In genomic region chr1:88111806-88112205, GRCh38 we compare ENCODE assay signal across 23 cellular contexts.
DNase-seq lines count a peak whose midpoint lies in the region; ATAC-seq, FAIRE-seq and TF ChIP-seq lines count a peak whose summit lies in the region.
"Had no signal": no experiment of that assay in that cellular context is flagged by ENCODE, and none has a peak within 500 bp of the region (broad histone marks: within the 10 kb centered on the region; RNA-seq: fewer than 3 reads in every experiment).

No MANE protein-coding gene starts in this region.

- peak; percentile 12 for DNase-seq in HepG2 (ENCODE audit: low spot score)
- DNase-seq in right lobe of liver, result no peak
- DNase-seq in bronchial epithelial cell (ENCODE audit: low read depth), result peak; percentile 2
- DNase-seq in kidney epithelial cell (ENCODE audit: low read depth), result peak; percentile 42
- peak; percentile 4 for DNase-seq in urothelium cell line (ENCODE audit: low spot score)
- no peak for DNase-seq in GM03348 (ENCODE audit: low spot score)
- DNase-seq: BE2C; C1 segment of cervical spinal cord; CD4-positive, CD25-positive, alpha-beta regulatory T cell; CD8-positive, alpha-beta memory T cell; COR-L47; DMS79 treated with DMSO at 0.1 percent for 48 hours; GF-D8; HFFc6 had no signal

- no peak for ATAC-seq in HepG2
- no peak for ATAC-seq in right lobe of liver
- no peak for ATAC-seq in GM18498 (IDR thresholded peaks at IDR 0.05; ENCODE audit: unreplicated experiment)
- ATAC-seq in GM19463 (IDR thresholded peaks at IDR 0.05; ENCODE audit: unreplicated experiment), result no peak
- ATAC-seq: GM23338, HCT116 had no signal

- H3K79me2 ChIP-seq in HepG2 (ENCODE audit: insufficient read depth, low read length), result no peaks in the 10 kb centered on the region

- in situ Hi-C loops in HepG2 (cut with HindIII; ENCODE audit: extremely low pct_ligation_motif_present, low pct_unique_long_range_greater_than_20kb), result no loop called here

- no peak for TF ChIP-seq RAD21 in HepG2 (CRISPR knock-in tag; IDR thresholded peaks at IDR 0.05)

- H3K36me3 ChIP-seq in HepG2 (replicated peaks in 1 of 2; ENCODE audit: control insufficient read depth in 1 of 2, insufficient read depth in 2 of 2, low read length in 2 of 2) (no peaks in the 10 kb centered on the region), right lobe of liver (no peaks in the 10 kb centered on the region), bronchial epithelial cell (ENCODE audit: control insufficient read depth, insufficient read depth, low read length) (no peaks in the 10 kb centered on the region), kidney epithelial cell (ENCODE audit: control insufficient read depth, insufficient read depth, low read length) (no peaks in the 10 kb centered on the region)
- H3K36me3 ChIP-seq: BE2C had no signal

- H2AFZ ChIP-seq in HepG2 (ENCODE audit: low read length), result no peak overlapping the region
- H2AFZ ChIP-seq: GM23338 had no signal

- no peak for TF ChIP-seq POLR2A in HepG2 (IDR thresholded peaks at IDR 0.05; ENCODE audit: insufficient read depth in 1 of 2, low read depth in 2 of 2, low read length in 2 of 2)
- no peak for TF ChIP-seq POLR2A in right lobe of liver (IDR thresholded peaks at IDR 0.05)

- 33% methylated on average over 3 of the region's 3 CpGs for WGBS in HepG2 (ENCODE audit: low lambda C conversion rate)
- WGBS in right lobe of liver (ENCODE audit: insufficient coverage, low coverage, low lambda C conversion rate, missing lambda C conversion rate), result 78% methylated on average over 3 of the region's 3 CpGs

- no TSS peak for BruUV-seq in HepG2 (replicated peaks; lab: Mats Ljungman, UMichigan)

- H3K4me2 ChIP-seq in HepG2 (ENCODE audit: low read depth, low read length), result no peak overlapping the region
- H3K4me2 ChIP-seq: GM23338, KMS-11 had no signal

- H3K4me1 ChIP-seq in HepG2 (ENCODE audit: insufficient read depth, low read length) (peaks cover 18% of the 10 kb centered on the region), right lobe of liver (peaks cover 0 to 6% (median 0%) of the 10 kb centered on the region in 4 donors)
- H3K4me1 ChIP-seq: BE2C had no signal

- FAIRE-seq in HepG2 (lab: Jason Lieb, UNC) (no peak), bronchial epithelial cell (lab: Jason Lieb, UNC) (no peak), urothelium cell line (lab: Jason Lieb, UNC) (no peak)
- FAIRE-seq: D721Med, GM12891, GM18507, H54 had no signal

- H3K27ac ChIP-seq in HepG2 (ENCODE audit: extremely low read length, insufficient read depth, low read length), result no peak overlapping the region
- no peak overlapping the region for H3K27ac ChIP-seq in right lobe of liver
- H3K27ac ChIP-seq: KMS-11 had no signal

- no peak overlapping the region for H3K9ac ChIP-seq in HepG2 (ENCODE audit: insufficient read depth, low read depth, low read length)
- H3K9ac ChIP-seq: KMS-11 had no signal

- CTCF ChIA-PET in HepG2 (lab: Yijun Ruan, JAX; ENCODE audit: low intra/inter-chr PET ratio, low total read pairs), result no interaction called here

- TF ChIP-seq CTCF in HepG2 (CRISPR knock-in tag; IDR thresholded peaks at IDR 0.05) (no peak), right lobe of liver (IDR thresholded peaks at IDR 0.05) (no peak), bronchial epithelial cell (IDR thresholded peaks at IDR 0.05; ENCODE audit: insufficient read depth, low read length, severe bottlenecking) (no peak), kidney epithelial cell (IDR thresholded peaks at IDR 0.05; ENCODE audit: insufficient read depth, low read length, poor library complexity, severe bottlenecking) (no peak)

- no peaks in the 10 kb centered on the region for H3K27me3 ChIP-seq in HepG2 (ENCODE audit: control insufficient read depth in 1 of 2, insufficient read depth in 2 of 2, low read length in 2 of 2)
- H3K27me3 ChIP-seq in right lobe of liver, result no peaks in the 10 kb centered on the region
- no peaks in the 10 kb centered on the region for H3K27me3 ChIP-seq in bronchial epithelial cell (ENCODE audit: control insufficient read depth, insufficient read depth, low read length)
- H3K27me3 ChIP-seq in kidney epithelial cell (ENCODE audit: control insufficient read depth, insufficient read depth, low read length), result no peaks in the 10 kb centered on the region
- H3K27me3 ChIP-seq: BE2C had no signal

- no peak overlapping the region for H3K4me3 ChIP-seq in HepG2 (replicated peaks in 1 of 3; ENCODE audit: insufficient read depth in 1 of 3, low read depth in 2 of 3, low read length in 3 of 3)
- H3K4me3 ChIP-seq in right lobe of liver, result no peak overlapping the region
- H3K4me3 ChIP-seq in bronchial epithelial cell (ENCODE audit: low read depth, low read length), result no peak overlapping the region
- no peak overlapping the region for H3K4me3 ChIP-seq in kidney epithelial cell (ENCODE audit: low read depth, low read length)
- H3K4me3 ChIP-seq: GM23338 had no signal

- POLR2A ChIA-PET in HepG2 (lab: Yijun Ruan, JAX), result no interaction called here

- H3K9me3 ChIP-seq in HepG2 (ENCODE audit: low read length), result no peaks in the 10 kb centered on the region
- no peaks in the 10 kb centered on the region for H3K9me3 ChIP-seq in right lobe of liver
- H3K9me3 ChIP-seq: BE2C had no signal

- no peaks in the 10 kb centered on the region for H4K20me1 ChIP-seq in HepG2 (ENCODE audit: insufficient read depth, low read length)

- intact Hi-C loops in HepG2 (cut with micrococcal nuclease; ENCODE audit: unreplicated experiment), result loop anchor here (10.0 kb wide), 1 partner anchor 63 kb away; no protein-coding TSS in a partner anchor
- intact Hi-C loops in right lobe of liver (cut with DNase I), result no loop called here

- no peak for TF ChIP-seq EP300 in HepG2 (IDR thresholded peaks at IDR 0.05; ENCODE audit: low read depth in 2 of 2, low read length in 2 of 2)
- TF ChIP-seq EP300 in HepG2 (CRISPR knock-in tag; IDR thresholded peaks at IDR 0.05; ENCODE audit: borderline replicate concordance), result no peak

TF ChIP-seq in HepG2, 621 proteins besides CTCF, POLR2A, EP300 and RAD21:
- TF ChIP-seq PLRG1 (conservative IDR thresholded peaks at IDR 0.05) (no peak), DMTF1 (CRISPR knock-in tag; IDR thresholded peaks at IDR 0.05) (no peak)

Comparison
In these comparisons a context has a peak if more than half of its experiments do, and no peak if none do; other contexts are left out.
1. DNase-seq: peak in HepG2 (single experiment), bronchial epithelial cell (single experiment), kidney epithelial cell (single experiment) and urothelium cell line (single experiment); none in right lobe of liver (0 of 3) and GM03348 (single experiment).